Comparison of ENCODE assay signal across 17 cellular contexts in genomic region chr12:109645194-109645593, GRCh38.
DNase-seq lines count a peak whose midpoint lies in the region; ATAC-seq, FAIRE-seq and TF ChIP-seq lines count a peak whose summit lies in the region.
"Had no signal": no experiment of that assay in that cellular context is flagged by ENCODE, and none has a peak within 500 bp of the region (broad histone marks: within the 10 kb centered on the region; RNA-seq: fewer than 3 reads in every experiment).

No MANE protein-coding gene starts in this region.

- H2AFZ ChIP-seq in SK-N-SH (ENCODE audit: low read depth), result no peak overlapping the region
- no peak overlapping the region for H2AFZ ChIP-seq in K562 (ENCODE audit: low read depth, low read length)
- H2AFZ ChIP-seq: GM23248 had no signal

- in situ Hi-C loops in K562 (cut with MboI), result no loop called here

- WGBS in SK-N-SH (ENCODE audit: low lambda C conversion rate), result 33% methylated on average over 11 of the region's 11 CpGs
- 0% methylated on average over 11 of the region's 11 CpGs for WGBS in K562 (ENCODE audit: insufficient coverage, low coverage, missing lambda C conversion rate)

- POLR2A ChIA-PET in SK-N-SH (lab: Yijun Ruan, JAX), result interaction anchor here (0.9 to 2.1 kb wide), 10 partner anchors 10 to 104 kb away, joined by 3 to 30 read pairs (median 11); partner anchors contain the start of gene FAM222A
- POLR2A ChIA-PET in K562 (lab: Yijun Ruan, JAX), result no interaction called here

- H3K9me3 ChIP-seq in BE2C (no peaks in the 10 kb centered on the region), SK-N-SH (no peaks in the 10 kb centered on the region), K562 (replicated peaks; ENCODE audit: control insufficient read depth, insufficient read depth, low read depth, low read length) (no peaks in the 10 kb centered on the region)
- H3K9me3 ChIP-seq: Caco-2, HAP-1 had no signal

- H4K20me1 ChIP-seq in SK-N-SH (ENCODE audit: insufficient read depth) (no peaks in the 10 kb centered on the region), K562 (replicated peaks; ENCODE audit: control insufficient read depth, insufficient read depth, low read length) (peaks cover 12% of the 10 kb centered on the region; the same call in 1 of the 2 replicates)

- CTCF ChIA-PET in SK-N-SH (lab: Yijun Ruan, JAX), result interaction anchor here (0.6 to 2.6 kb wide), 14 partner anchors 9 to 152 kb away, joined by 3 to 19 read pairs (median 3); partner anchors contain the start of gene FAM222A
- CTCF ChIA-PET in K562 (lab: Yijun Ruan, JAX; ENCODE audit: low intra/inter-chr PET ratio), result no interaction called here

- no peaks in the 10 kb centered on the region for H3K4me1 Mint-ChIP-seq in osteocyte (ENCODE audit: unreplicated experiment)
- H3K4me1 Mint-ChIP-seq: B cell had no signal

- TF ChIP-seq EP300 in SK-N-SH (IDR thresholded peaks at IDR 0.05; ENCODE audit: borderline replicate concordance in 1 of 2, low read depth in 1 of 2, low read length in 1 of 2), result peak in 1 of 2 experiments; percentile 62; a peak in 1 of 4 replicates
- TF ChIP-seq EP300 in K562 (IDR thresholded peaks at IDR 0.05; ENCODE audit: low read length), result no peak

- TF ChIP-seq CTCF in BE2C (IDR thresholded peaks at IDR 0.05; ENCODE audit: low read depth, low read length) (no peak), SK-N-SH (IDR thresholded peaks at IDR 0.05) (no peak), K562 (IDR thresholded peaks at IDR 0.05 in 2 of 3, conservative IDR thresholded peaks at IDR 0.05 in 1 of 3; ENCODE audit: insufficient read depth in 2 of 3, low read depth in 1 of 3, low read length in 3 of 3) (no peak), osteocyte (IDR thresholded peaks at IDR 0.05) (no peak)

- H3K4me1 ChIP-seq in BE2C, result peaks cover 52% of the 10 kb centered on the region
- peaks cover 0 to 55% of the 10 kb centered on the region in 2 experiments; a peak in 2 of 4 replicates for H3K4me1 ChIP-seq in SK-N-SH (ENCODE audit: control insufficient read depth in 1 of 2, insufficient read depth in 2 of 2, low read depth in 1 of 2, low read length in 1 of 2)
- H3K4me1 ChIP-seq in K562 (replicated peaks in 1 of 2; ENCODE audit: control insufficient read depth in 2 of 2, insufficient read depth in 2 of 2, low read length in 2 of 2), result no peaks in the 10 kb centered on the region; a peak in 1 of 5 replicates
- H3K4me1 ChIP-seq: HAP-1 had no signal

- H3K36me3 ChIP-seq in BE2C (no peaks in the 10 kb centered on the region), SK-N-SH (replicated peaks in 1 of 2; ENCODE audit: control insufficient read depth in 1 of 2, insufficient read depth in 2 of 2, low read length in 1 of 2) (no peaks in the 10 kb centered on the region), K562 (ENCODE audit: control insufficient read depth, insufficient read depth, low read length) (no peaks in the 10 kb centered on the region)
- H3K36me3 ChIP-seq: HAP-1 had no signal

- H3K27me3 ChIP-seq in BE2C (no peaks in the 10 kb centered on the region), SK-N-SH (ENCODE audit: insufficient read depth) (no peaks in the 10 kb centered on the region; the same call in 1 of the 2 replicates), K562 (ENCODE audit: control insufficient read depth in 2 of 2, insufficient read depth in 2 of 2, low read length in 2 of 2) (peaks cover 17 to 56% of the 10 kb centered on the region in 2 experiments; a peak in 3 of 5 replicates)

- ATAC-seq in K562 (peak; percentile 59), HG03342 (IDR thresholded peaks at IDR 0.05; ENCODE audit: unreplicated experiment) (no peak)

- no peak for FAIRE-seq in K562 (lab: Jason Lieb, UNC)
- FAIRE-seq: D721Med, G401.6, GM12891 had no signal

- no peaks in the 10 kb centered on the region for H3K79me2 ChIP-seq in SK-N-SH (ENCODE audit: insufficient read depth)
- no peaks in the 10 kb centered on the region for H3K79me2 ChIP-seq in K562 (ENCODE audit: control insufficient read depth, insufficient read depth, low read length)

- H3K4me3 ChIP-seq in BE2C (ENCODE audit: low read depth, low read length), result peak overlapping the region; percentile 15
- no peak overlapping the region for H3K4me3 ChIP-seq in SK-N-SH (ENCODE audit: low read depth in 2 of 2, low read length in 1 of 2)
- no peak overlapping the region for H3K4me3 ChIP-seq in K562
- H3K4me3 ChIP-seq: GM23248, HAP-1 had no signal

- BruUV-seq in K562 (replicated peaks; lab: Mats Ljungman, UMichigan), result no TSS peak

- no peak for TF ChIP-seq POLR2A in K562 (conservative IDR thresholded peaks at IDR 0.05)

- H3K27me3 Mint-ChIP-seq in osteocyte (ENCODE audit: unreplicated experiment), result peaks cover 23% of the 10 kb centered on the region

- intact Hi-C loops in K562 (cut with micrococcal nuclease) (no loop called here), posterior vena cava (cut with DNase I) (no loop called here)

- no peak overlapping the region for H3K27ac Mint-ChIP-seq in osteocyte (ENCODE audit: unreplicated experiment)
- H3K27ac Mint-ChIP-seq: B cell; CD4-positive, alpha-beta T cell had no signal

- peak overlapping the region in 1 of 2 experiments; percentile 95; a peak in 2 of 4 replicates for H3K27ac ChIP-seq in SK-N-SH (ENCODE audit: low read depth in 2 of 2, low read length in 1 of 2)
- H3K27ac ChIP-seq in K562 (ENCODE audit: extremely low read depth, low read depth, low read length), result no peak overlapping the region
- H3K27ac ChIP-seq: GM23248, HL-60 had no signal

- peaks cover 2% of the 10 kb centered on the region for H3K9me1 ChIP-seq in K562 (ENCODE audit: control insufficient read depth, insufficient read depth, low read length)

- no peaks in the 10 kb centered on the region for H3K36me3 Mint-ChIP-seq in osteocyte (ENCODE audit: unreplicated experiment)

- H3K9me3 Mint-ChIP-seq in osteocyte (ENCODE audit: unreplicated experiment), result no peaks in the 10 kb centered on the region
- H3K9me3 Mint-ChIP-seq: CD4-positive, alpha-beta T cell had no signal

- H3K9ac ChIP-seq in SK-N-SH (no peak overlapping the region), K562 (ENCODE audit: insufficient read depth in 1 of 2, low read depth in 2 of 2, low read length in 2 of 2) (0 out of 4 replicates have a peak overlapping the region, but pooled peaks of 1 of the 2 experiments have one; percentile 17)
- H3K9ac ChIP-seq: GM23248 had no signal

- no peak overlapping the region for H3K4me3 Mint-ChIP-seq in osteocyte (ENCODE audit: unreplicated experiment)
- H3K4me3 Mint-ChIP-seq: B cell; CD4-positive, alpha-beta T cell had no signal

- H3K9me2 ChIP-seq in SK-N-SH, result no peaks in the 10 kb centered on the region

- H3K4me2 ChIP-seq in SK-N-SH (no peak overlapping the region), K562 (ENCODE audit: insufficient read depth, low read length) (no peak overlapping the region)

- DNase-seq in BE2C, result peak; percentile 78
- peak; percentile 70 for DNase-seq in SK-N-SH
- DNase-seq in K562 (ENCODE audit: extremely low read depth in 1 of 4, low spot score in 3 of 4), result no peak
- peak; percentile 49 for DNase-seq in posterior vena cava (ENCODE audit: low spot score)
- no peak for DNase-seq in osteocyte (ENCODE audit: extremely low spot score, unreplicated experiment)
- no peak for DNase-seq in SKM-1 treated with dmso at 0.1 percent for 144 hours (lab: John Stamatoyannopoulos, UW; ENCODE audit: unreplicated experiment)
- DNase-seq: C1 segment of cervical spinal cord; Caco-2; CD4-positive, alpha-beta T cell; GM23248 had no signal

- TF ChIP-seq RAD21 in SK-N-SH (IDR thresholded peaks at IDR 0.05; ENCODE audit: low read length) (peak; percentile 6; the same call in 1 of the 2 replicates), K562 (CRISPR knock-in tag; conservative IDR thresholded peaks at IDR 0.05 in 1 of 2, IDR thresholded peaks at IDR 0.05 in 1 of 2) (no peak)

- no peaks in the 10 kb centered on the region for H3F3A ChIP-seq in SK-N-SH (replicated peaks; ENCODE audit: insufficient read depth)

TF ChIP-seq in SK-N-SH, 30 proteins besides CTCF, POLR2A, EP300 and RAD21 (continues in another document):
- no peak for TF ChIP-seq ELF1 (IDR thresholded peaks at IDR 0.05)
- 0 out of 2 replicates have a peak, but pooled peaks have one; percentile 17 for TF ChIP-seq MXI1 (IDR thresholded peaks at IDR 0.05; ENCODE audit: low read depth, low read length)
- no peak for TF ChIP-seq USF1 (IDR thresholded peaks at IDR 0.05; ENCODE audit: borderline replicate concordance, low read depth)
- TF ChIP-seq SMC3 (IDR thresholded peaks at IDR 0.05; ENCODE audit: low read depth, low read length), result no peak; the same call in 1 of the 2 replicates
- TF ChIP-seq EZH2phosphoT487 (IDR thresholded peaks at IDR 0.05; ENCODE audit: borderline replicate concordance, low read depth), result no peak
- peak; percentile 66 for TF ChIP-seq GATA2 (CRISPR knock-in tag; IDR thresholded peaks at IDR 0.05)
- TF ChIP-seq TCF12 (IDR thresholded peaks at IDR 0.05), result peak; percentile 5; the same call in 1 of the 2 replicates

TF ChIP-seq in K562, 482 proteins besides CTCF, POLR2A, EP300 and RAD21:
- TF ChIP-seq CBFA2T3 (IDR thresholded peaks at IDR 0.05) (peak; percentile 23), ZNF592 (IDR thresholded peaks at IDR 0.05) (no peak), CBFA2T2 (conservative IDR thresholded peaks at IDR 0.05) (0 out of 2 replicates have a peak, but pooled peaks have one; percentile 5)

Comparison
In these comparisons a context has a peak if more than half of its experiments do, and no peak if none do; other contexts are left out.
1. DNase-seq: peak in BE2C (single experiment), SK-N-SH (single experiment) and posterior vena cava (single experiment); none in K562 (0 of 4), osteocyte (single experiment) and SKM-1 treated with dmso at 0.1 percent for 144 hours (single experiment).